ENCODE assay signal across 27 cellular contexts in the genomic region with DNA sequence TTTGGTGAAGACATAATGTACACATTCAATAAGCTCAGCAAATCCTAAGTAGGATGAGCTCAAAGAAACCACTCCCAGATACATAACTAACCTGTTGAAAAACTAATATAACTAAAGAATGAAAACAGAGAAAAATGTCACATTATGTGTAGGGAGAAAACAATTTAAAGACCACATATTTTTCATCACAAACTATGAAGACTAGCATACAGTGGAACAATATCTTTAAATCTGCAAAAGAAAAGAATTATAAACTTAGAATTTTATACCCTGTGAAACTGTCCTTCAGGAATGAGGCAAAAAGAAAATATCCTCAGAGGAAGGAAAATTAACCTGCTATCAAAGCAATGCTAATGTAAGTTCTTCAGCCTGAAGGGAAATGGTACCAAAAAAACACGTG.
"Had no signal": no experiment of that assay in that cellular context is flagged by ENCODE, and none has a peak within 500 bp of the region (broad histone marks: within the 10 kb centered on the region; RNA-seq: fewer than 3 reads in every experiment).

No MANE protein-coding gene starts in this region.

- H3K4me1 ChIP-seq: colonic mucosa, esophagus muscularis mucosa, esophagus squamous epithelium, foreskin keratinocyte, gastrocnemius medialis, gastroesophageal sphincter, heart left ventricle, heart right ventricle had no signal

- DNase-seq: colonic mucosa; cortex of kidney; dermis blood vessel endothelial cell; dorsolateral prefrontal cortex; effector CD4-positive, alpha-beta T cell; effector CD8-positive, alpha-beta T cell; effector memory CD4-positive, alpha-beta T cell; effector memory CD8-positive, alpha-beta T cell; endodermal cell; erythroblast; esophagus squamous epithelium; foreskin fibroblast; foreskin keratinocyte; foreskin melanocyte; gastrocnemius medialis; glutamatergic neuron; head of caudate nucleus; heart left ventricle; heart right ventricle had no signal

- H3K27ac ChIP-seq: colonic mucosa, coronary artery, dorsolateral prefrontal cortex, epithelial cell of prostate, esophagus muscularis mucosa, esophagus squamous epithelium, foreskin keratinocyte, gastrocnemius medialis, gastroesophageal sphincter, heart left ventricle, heart right ventricle had no signal

- ATAC-seq: effector memory CD8-positive, alpha-beta T cell; esophagus mucosa; foreskin keratinocyte; gastrocnemius medialis; gastroesophageal sphincter; heart left ventricle; heart right ventricle had no signal

- H3K27me3 ChIP-seq: colonic mucosa, esophagus muscularis mucosa, esophagus squamous epithelium, foreskin keratinocyte, gastrocnemius medialis, gastroesophageal sphincter, heart left ventricle had no signal

- H3K9me3 ChIP-seq: colonic mucosa, esophagus squamous epithelium, gastrocnemius medialis had no signal

- H3K4me3 ChIP-seq: colonic mucosa, coronary artery, dorsolateral prefrontal cortex, esophagus muscularis mucosa, esophagus squamous epithelium, gastrocnemius medialis, gastroesophageal sphincter, heart left ventricle, heart right ventricle had no signal

- H3K36me3 ChIP-seq: colonic mucosa, esophagus muscularis mucosa, esophagus squamous epithelium, gastrocnemius medialis, gastroesophageal sphincter, heart left ventricle, heart right ventricle had no signal

- FAIRE-seq: colon, endometrium, frontal cortex had no signal
